In the genomic region with DNA sequence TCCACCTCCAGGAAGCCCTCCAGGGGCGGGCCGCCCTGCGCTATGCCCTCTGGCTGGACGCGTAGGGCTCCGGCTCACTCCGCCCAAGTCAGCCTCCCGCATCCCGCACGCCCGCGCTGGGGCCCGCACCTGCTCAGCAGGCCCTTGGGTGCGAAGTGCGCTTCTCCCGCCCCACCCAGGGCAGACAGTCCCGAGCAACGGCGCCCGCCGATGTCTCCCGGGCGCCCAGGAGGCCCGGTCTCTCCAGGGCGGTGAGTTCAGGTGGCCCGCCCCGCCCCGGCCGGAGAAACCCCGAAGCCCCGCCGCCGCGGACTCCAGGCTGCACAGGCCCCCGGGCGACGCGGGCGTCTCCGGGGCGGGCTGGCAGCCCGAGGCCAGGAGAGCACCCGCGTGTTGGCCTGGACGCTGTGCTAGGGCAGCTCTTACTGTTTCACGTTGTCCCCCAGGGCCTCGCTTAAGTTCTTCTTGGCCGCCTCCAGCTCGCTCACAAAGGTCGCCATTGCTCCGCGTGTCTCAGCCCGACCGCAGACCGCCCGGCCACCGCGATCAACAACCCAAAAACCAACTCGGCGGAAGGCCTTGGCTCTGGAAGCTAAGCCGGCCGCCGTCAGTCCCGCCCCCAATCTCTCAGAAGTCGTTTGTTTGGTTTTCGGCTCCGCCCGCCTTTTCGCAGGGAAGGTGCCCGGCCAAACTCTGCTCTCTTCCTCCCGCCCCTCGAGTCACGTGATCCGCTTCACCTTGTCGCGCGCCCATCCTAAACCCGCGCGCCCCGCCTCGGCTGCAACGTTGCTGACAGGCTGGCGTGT, we compare ENCODE assay signal across 8 cellular contexts. TPM values are rescaled to one million over a fixed set of nuclear protein-coding genes. Genes with fewer than 3 reads are reported as not detected.
DNase-seq lines count a peak whose midpoint lies in the region; ATAC-seq and TF ChIP-seq lines count a peak whose summit lies in the region.

A gene with protein sequence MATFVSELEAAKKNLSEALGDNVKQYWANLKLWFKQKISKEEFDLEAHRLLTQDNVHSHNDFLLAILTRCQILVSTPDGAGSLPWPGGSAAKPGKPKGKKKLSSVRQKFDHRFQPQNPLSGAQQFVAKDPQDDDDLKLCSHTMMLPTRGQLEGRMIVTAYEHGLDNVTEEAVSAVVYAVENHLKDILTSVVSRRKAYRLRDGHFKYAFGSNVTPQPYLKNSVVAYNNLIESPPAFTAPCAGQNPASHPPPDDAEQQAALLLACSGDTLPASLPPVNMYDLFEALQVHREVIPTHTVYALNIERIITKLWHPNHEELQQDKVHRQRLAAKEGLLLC (minus strand): TSS at position 531 of the 806 bp plus-strand sequence. CDS start 31 bp downstream, at position 500.

- H2AFZ ChIP-seq in KMS-11 (ENCODE audit: low read depth), result peak within 1 kb of the TSS; percentile 70

- H3K27ac ChIP-seq in KMS-11 (peak within 1 kb of the TSS; percentile 83), Peyer's patch (peak within 1 kb of the TSS; percentile 89 to 98 (median 90)), muscle layer of colon (ENCODE audit: low read depth, low read length) (peak within 1 kb of the TSS; percentile 80)

- H3K36me3 ChIP-seq in KMS-11 (ENCODE audit: insufficient read depth) (no peaks in the 10 kb centered on the region), Peyer's patch (no peaks in the 10 kb centered on the region), muscle layer of colon (ENCODE audit: insufficient read depth, low read length) (no peaks in the 10 kb centered on the region)

- peak; percentile 54 for TF ChIP-seq POLR2A in Peyer's patch (IDR thresholded peaks at IDR 0.05)

- TF ChIP-seq CTCF in KMS-11 (conservative IDR thresholded peaks at IDR 0.05; ENCODE audit: low read depth, low read length) (no peak), Peyer's patch (IDR thresholded peaks at IDR 0.05) (no peak)

- H3K9me3 ChIP-seq in Peyer's patch, result no peaks in the 10 kb centered on the region
- H3K9me3 ChIP-seq in muscle layer of colon (ENCODE audit: low read length), result no peaks in the 10 kb centered on the region

- DNase-seq in DMS79 (lab: John Stamatoyannopoulos, UW) (peak; percentile 98), Peyer's patch (peak; percentile 98 to 100 (median 100))
- DNase-seq in activated T-cell treated with anti-CD3 and anti-CD28 coated beads, Interleukin-2, amount 50 U/mL, for 48 hours, result peak; percentile 97 to 98
- peak; percentile 98 for DNase-seq in stimulated activated CD8-positive, alpha-beta memory T cell treated with anti-CD3 and anti-CD28 coated beads, Interleukin-7, amount 100 ng/mL, for 24 hours (ENCODE audit: low read depth)

- peak within 1 kb of the TSS; percentile 96 for H3K4me2 ChIP-seq in KMS-11

- H4K20me1 ChIP-seq in KMS-11 (ENCODE audit: insufficient read depth), result no peaks in the 10 kb centered on the region

- ATAC-seq in GM21737 (IDR thresholded peaks at IDR 0.05; ENCODE audit: unreplicated experiment), result peak; percentile 90
- peak; percentile 98 for ATAC-seq in esophagus mucosa

- H3K9ac ChIP-seq in KMS-11 (peak within 1 kb of the TSS; percentile 93), muscle layer of colon (ENCODE audit: low read length) (peak within 1 kb of the TSS; percentile 76)

- H3K27me3 ChIP-seq in KMS-11 (ENCODE audit: insufficient read depth, low read depth), result no peaks in the 10 kb centered on the region
- no peaks in the 10 kb centered on the region for H3K27me3 ChIP-seq in Peyer's patch
- H3K27me3 ChIP-seq in muscle layer of colon (ENCODE audit: control insufficient read depth in 1 of 2, insufficient read depth in 2 of 2, low read length in 2 of 2), result no peaks in the 10 kb centered on the region

- H3K79me2 ChIP-seq in KMS-11 (ENCODE audit: insufficient read depth, low read depth), result peaks cover 47% of the 10 kb centered on the region

- H3K4me1 ChIP-seq in KMS-11 (ENCODE audit: low read depth, poor library complexity, severe bottlenecking), result peaks cover 50% of the 10 kb centered on the region
- H3K4me1 ChIP-seq in Peyer's patch, result peaks cover 0 to 19% (median 0%) of the 10 kb centered on the region in 4 donors
- peaks cover 28% of the 10 kb centered on the region for H3K4me1 ChIP-seq in muscle layer of colon (ENCODE audit: insufficient read depth, low read length)

- H3K4me3 ChIP-seq in KMS-11 (IDR thresholded peaks at IDR 0.05; ENCODE audit: insufficient read depth, low read depth, low read length) (peak within 1 kb of the TSS; percentile 92), Peyer's patch (peak within 1 kb of the TSS; percentile 73 to 98 (median 84)), muscle layer of colon (ENCODE audit: low read depth in 1 of 2, low read length in 2 of 2) (peak within 1 kb of the TSS; percentile 82 to 85)

RNA-seq across cellular contexts. Expression of the gene that starts here (rescaled TPM):
- total RNA-seq in Peyer's patch, result 10 to 100 TPM in 1 of 4 donors, 1 to 10 TPM in 3; 6.6 to 13.5 (median 8.4) TPM
- 7.1 TPM for total RNA-seq in esophagus mucosa

Comparison
In these comparisons a context has a peak if more than half of its experiments do, and no peak if none do; other contexts are left out.
1. Peak in every context shown above with its lines: DNase-seq, ATAC-seq, H3K4me3 ChIP-seq and H3K27ac ChIP-seq.